In the genomic region with DNA sequence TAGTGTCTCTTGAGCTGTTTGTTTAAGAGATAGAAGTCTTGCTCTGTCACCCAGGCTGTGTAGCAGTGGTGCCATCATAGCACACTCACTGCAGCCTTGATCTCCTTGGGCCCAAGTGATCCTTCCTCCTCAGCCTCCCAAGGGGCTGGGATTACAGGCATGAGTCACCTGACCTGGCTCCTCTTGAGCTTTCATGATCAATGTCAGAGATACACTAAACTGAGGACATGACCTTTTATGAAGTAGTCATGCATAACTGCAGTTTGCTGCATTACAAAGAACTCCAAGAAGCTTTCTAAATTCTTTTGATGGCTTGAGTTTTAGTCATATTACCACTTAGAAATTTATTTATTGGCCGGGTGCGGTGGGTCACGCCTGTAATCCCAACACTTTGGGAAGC, we compare ENCODE assay signal across 1 cellular context.
TF ChIP-seq lines count a peak whose summit lies in the region.

No MANE protein-coding gene starts in this region.

TF ChIP-seq in SK-N-SH treated with all-trans-retinoic acid at 6 μM for 48 hours, 23 proteins besides CTCF, POLR2A, EP300 and RAD21 (continued from another document):
- no peak for TF ChIP-seq ZNF565 (CRISPR knock-in tag; conservative IDR thresholded peaks at IDR 0.05; ENCODE audit: low read depth)
- no peak for TF ChIP-seq ARNTL (CRISPR knock-in tag; IDR thresholded peaks at IDR 0.05; ENCODE audit: borderline replicate concordance, low read depth)
- no peak for TF ChIP-seq ZNF70 (CRISPR knock-in tag; IDR thresholded peaks at IDR 0.05)
- no peak for TF ChIP-seq GLIS3 (CRISPR knock-in tag; IDR thresholded peaks at IDR 0.05)
- TF ChIP-seq OSR1 (CRISPR knock-in tag; IDR thresholded peaks at IDR 0.05), result no peak
- TF ChIP-seq TOX (CRISPR knock-in tag; IDR thresholded peaks at IDR 0.05; ENCODE audit: borderline replicate concordance), result no peak
- TF ChIP-seq, protein P1, sequence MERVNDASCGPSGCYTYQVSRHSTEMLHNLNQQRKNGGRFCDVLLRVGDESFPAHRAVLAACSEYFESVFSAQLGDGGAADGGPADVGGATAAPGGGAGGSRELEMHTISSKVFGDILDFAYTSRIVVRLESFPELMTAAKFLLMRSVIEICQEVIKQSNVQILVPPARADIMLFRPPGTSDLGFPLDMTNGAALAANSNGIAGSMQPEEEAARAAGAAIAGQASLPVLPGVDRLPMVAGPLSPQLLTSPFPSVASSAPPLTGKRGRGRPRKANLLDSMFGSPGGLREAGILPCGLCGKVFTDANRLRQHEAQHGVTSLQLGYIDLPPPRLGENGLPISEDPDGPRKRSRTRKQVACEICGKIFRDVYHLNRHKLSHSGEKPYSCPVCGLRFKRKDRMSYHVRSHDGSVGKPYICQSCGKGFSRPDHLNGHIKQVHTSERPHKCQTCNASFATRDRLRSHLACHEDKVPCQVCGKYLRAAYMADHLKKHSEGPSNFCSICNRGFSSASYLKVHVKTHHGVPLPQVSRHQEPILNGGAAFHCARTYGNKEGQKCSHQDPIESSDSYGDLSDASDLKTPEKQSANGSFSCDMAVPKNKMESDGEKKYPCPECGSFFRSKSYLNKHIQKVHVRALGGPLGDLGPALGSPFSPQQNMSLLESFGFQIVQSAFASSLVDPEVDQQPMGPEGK (CRISPR knock-in tag; IDR thresholded peaks at IDR 0.05; ENCODE audit: borderline replicate concordance), result no peak
- TF ChIP-seq BACH2 (CRISPR knock-in tag; IDR thresholded peaks at IDR 0.05; ENCODE audit: borderline replicate concordance), result no peak
- no peak for TF ChIP-seq PPARA (CRISPR knock-in tag; IDR thresholded peaks at IDR 0.05; ENCODE audit: borderline replicate concordance)
- TF ChIP-seq, protein P2, sequence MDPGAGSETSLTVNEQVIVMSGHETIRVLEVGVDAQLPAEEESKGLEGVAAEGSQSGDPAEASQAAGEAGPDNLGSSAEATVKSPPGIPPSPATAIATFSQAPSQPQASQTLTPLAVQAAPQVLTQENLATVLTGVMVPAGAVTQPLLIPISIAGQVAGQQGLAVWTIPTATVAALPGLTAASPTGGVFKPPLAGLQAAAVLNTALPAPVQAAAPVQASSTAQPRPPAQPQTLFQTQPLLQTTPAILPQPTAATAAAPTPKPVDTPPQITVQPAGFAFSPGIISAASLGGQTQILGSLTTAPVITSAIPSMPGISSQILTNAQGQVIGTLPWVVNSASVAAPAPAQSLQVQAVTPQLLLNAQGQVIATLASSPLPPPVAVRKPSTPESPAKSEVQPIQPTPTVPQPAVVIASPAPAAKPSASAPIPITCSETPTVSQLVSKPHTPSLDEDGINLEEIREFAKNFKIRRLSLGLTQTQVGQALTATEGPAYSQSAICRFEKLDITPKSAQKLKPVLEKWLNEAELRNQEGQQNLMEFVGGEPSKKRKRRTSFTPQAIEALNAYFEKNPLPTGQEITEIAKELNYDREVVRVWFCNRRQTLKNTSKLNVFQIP (CRISPR knock-in tag; IDR thresholded peaks at IDR 0.05; ENCODE audit: borderline replicate concordance, low read depth), result no peak
